ENCODE assay signal across 9 cellular contexts in the genomic region with DNA sequence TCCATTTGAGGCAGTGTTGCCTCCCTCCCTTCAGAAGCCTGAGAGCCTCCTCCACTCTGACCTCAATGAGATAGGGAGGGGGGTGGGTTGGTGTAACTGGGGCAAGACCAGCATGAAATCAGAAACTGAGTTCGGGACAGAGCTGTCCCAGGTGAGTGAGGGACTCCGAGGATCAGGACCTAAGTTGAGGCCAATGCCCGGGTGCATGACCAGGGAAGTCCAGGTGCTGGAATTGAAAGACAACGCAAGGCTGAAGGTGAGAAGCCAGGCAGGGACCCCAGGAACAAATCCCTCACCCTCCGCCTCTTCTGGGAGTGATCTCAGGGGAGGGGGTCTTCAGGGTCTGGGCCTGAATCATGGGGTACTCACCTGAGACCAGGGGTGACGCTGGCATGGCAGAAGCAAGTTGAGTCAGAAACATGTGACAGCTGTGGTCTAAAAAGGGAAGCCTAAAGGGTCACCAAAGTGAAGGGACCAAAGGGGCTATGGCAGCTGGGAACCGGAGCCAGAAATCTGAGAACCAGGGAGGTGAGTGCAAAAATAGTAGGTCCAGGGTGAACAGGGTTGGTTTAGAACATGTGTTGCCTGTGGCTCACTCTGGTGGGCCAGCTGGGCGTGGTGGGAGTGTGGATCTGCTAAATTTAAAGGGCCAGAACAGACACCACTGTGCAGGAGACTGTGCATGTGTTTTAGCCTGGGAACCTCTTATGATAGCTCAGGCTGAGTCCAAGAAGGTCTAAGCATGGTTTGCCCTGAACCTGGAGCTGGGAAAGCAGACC. TPM values are rescaled to one million over a fixed set of nuclear protein-coding genes. Genes with fewer than 3 reads are reported as not detected.
DNase-seq lines count a peak whose midpoint lies in the region; ATAC-seq and TF ChIP-seq lines count a peak whose summit lies in the region.
"Had no signal": no experiment of that assay in that cellular context is flagged by ENCODE, and none has a peak within 500 bp of the region (broad histone marks: within the 10 kb centered on the region; RNA-seq: fewer than 3 reads in every experiment).

No MANE protein-coding gene starts in this region.

- H3K27me3 ChIP-seq in cardiac muscle cell (no peaks in the 10 kb centered on the region), muscle layer of colon (ENCODE audit: control insufficient read depth in 1 of 2, insufficient read depth in 2 of 2, low read length in 2 of 2) (no peaks in the 10 kb centered on the region)

- H3K27ac Mint-ChIP-seq in chondrocyte (ENCODE audit: unreplicated experiment): peak overlapping the region; percentile 97
- H3K27ac Mint-ChIP-seq in effector memory CD8-positive, alpha-beta T cell: no peak overlapping the region

- H3K27ac ChIP-seq in cardiac muscle cell (peak overlapping the region; percentile 90), muscle layer of colon (ENCODE audit: low read depth, low read length) (peak overlapping the region; percentile 85)

- H3K9ac ChIP-seq in muscle layer of colon (ENCODE audit: low read length): peak overlapping the region; percentile 34

- H3K9me3 Mint-ChIP-seq in chondrocyte (ENCODE audit: low read depth): no peaks in the 10 kb centered on the region
- no peaks in the 10 kb centered on the region for H3K9me3 Mint-ChIP-seq in effector memory CD8-positive, alpha-beta T cell
- H3K9me3 Mint-ChIP-seq: CD8-positive, alpha-beta T cell had no signal

- ATAC-seq in GM19397 (IDR thresholded peaks at IDR 0.05; ENCODE audit: unreplicated experiment): no peak
- ATAC-seq in effector memory CD8-positive, alpha-beta T cell (replicated peaks): no peak

- no peak overlapping the region for H3K4me3 ChIP-seq in cardiac muscle cell
- H3K4me3 ChIP-seq in muscle layer of colon (ENCODE audit: low read depth in 1 of 2, low read length in 2 of 2): peak overlapping the region; percentile 6 to 15

- H3K27me3 Mint-ChIP-seq in chondrocyte (ENCODE audit: low read depth): no peaks in the 10 kb centered on the region
- peaks cover 8 to 39% of the 10 kb centered on the region in 2 donors for H3K27me3 Mint-ChIP-seq in effector memory CD8-positive, alpha-beta T cell

- TF ChIP-seq CTCF in cardiac muscle cell (IDR thresholded peaks at IDR 0.05; ENCODE audit: low read depth, low read length): no peak
- TF ChIP-seq CTCF in chondrocyte (IDR thresholded peaks at IDR 0.05): no peak

- H3K36me3 ChIP-seq in cardiac muscle cell (no peaks in the 10 kb centered on the region), muscle layer of colon (ENCODE audit: insufficient read depth, low read length) (no peaks in the 10 kb centered on the region)

- peak overlapping the region; percentile 37 for H3K4me3 Mint-ChIP-seq in chondrocyte (ENCODE audit: unreplicated experiment)
- no peak overlapping the region for H3K4me3 Mint-ChIP-seq in effector memory CD8-positive, alpha-beta T cell
- H3K4me3 Mint-ChIP-seq: CD8-positive, alpha-beta T cell had no signal

- peaks cover 59% of the 10 kb centered on the region for H3K4me1 Mint-ChIP-seq in chondrocyte (ENCODE audit: low read depth)
- H3K4me1 Mint-ChIP-seq in effector memory CD8-positive, alpha-beta T cell (ENCODE audit: low read depth in 2 of 2): peaks cover 0 to 3% of the 10 kb centered on the region in 2 donors

- intact Hi-C loops in cardiac septum (cut with DNase I): loop anchor here (5.0 kb wide), 1 partner anchor 42 kb away; the partner anchor contains the start of gene ZBED5

- H3K4me1 ChIP-seq in cardiac muscle cell (ENCODE audit: low read depth) (peaks cover 42% of the 10 kb centered on the region), muscle layer of colon (ENCODE audit: insufficient read depth, low read length) (peaks cover 40% of the 10 kb centered on the region)

- no peaks in the 10 kb centered on the region for H3K36me3 Mint-ChIP-seq in chondrocyte (ENCODE audit: low read depth)
- H3K36me3 Mint-ChIP-seq in effector memory CD8-positive, alpha-beta T cell (ENCODE audit: insufficient read depth): no peaks in the 10 kb centered on the region
- H3K36me3 Mint-ChIP-seq: CD8-positive, alpha-beta T cell had no signal

- DNase-seq in cardiac muscle cell (ENCODE audit: low read depth in 1 of 2, low spot score in 1 of 2) (peak in 1 of 2 donors; percentile 8), cardiac septum (ENCODE audit: low spot score) (no peak), chondrocyte (ENCODE audit: low spot score) (no peak), NCI-H510A treated with DMSO at 0.1 percent for 48 hours (lab: John Stamatoyannopoulos, UW) (no peak), NCI-H2227 treated with DMSO at 0.1 percent for 48 hours (lab: John Stamatoyannopoulos, UW) (no peak)
- DNase-seq in effector memory CD8-positive, alpha-beta T cell: no peak

- H3K9me3 ChIP-seq in cardiac muscle cell (ENCODE audit: low read depth) (no peaks in the 10 kb centered on the region), muscle layer of colon (ENCODE audit: low read length) (no peaks in the 10 kb centered on the region)

RNA-seq across cellular contexts. Expression of gene ZBED5, which starts 41.1 kb away (rescaled TPM):
- total RNA-seq in cardiac muscle cell (36.2 and 37.7 TPM in 2 replicates), cardiac septum (38.8 TPM), chondrocyte (30.1 to 45.4 TPM (median 33.5 TPM) in 3 replicates)
- polyA plus RNA-seq in cardiac muscle cell: 70.7 and 76.6 TPM in 2 replicates
